17 cellular contexts compared by ENCODE assay signal in genomic region chr2:136297974-136298373, GRCh38.
"Had no signal": no experiment of that assay in that cellular context is flagged by ENCODE, and none has a peak within 500 bp of the region (broad histone marks: within the 10 kb centered on the region; RNA-seq: fewer than 3 reads in every experiment).

No MANE protein-coding gene starts in this region.

- DNase-seq: activated B cell treated with CpG ODN at 0.5 μM for 24 hours; activated CD4-positive, alpha-beta T cell treated with anti-CD3 and anti-CD28 coated beads for 48 hours; activated CD8-positive, alpha-beta memory T cell treated with anti-CD3 and anti-CD28 coated beads, Interleukin-2, amount 50 U/mL, for 48 hours; activated CD8-positive, alpha-beta T cell treated with anti-CD3 and anti-CD28 coated beads, Interleukin-2, amount 10 ng/mL, durations not matched to agents 7 days and 5 days; activated gamma-delta T cell treated with Interleukin-2 at 50 U/mL for 16 hours; activated naive CD8-positive, alpha-beta T cell treated with anti-CD3 and anti-CD28 coated beads for 36 hours; activated T-cell treated with anti-CD3 and anti-CD28 coated beads, Interleukin-2, amount 50 U/mL, for 72 hours; amygdala; body of pancreas; central memory CD4-positive, alpha-beta T cell; colonic mucosa; effector CD4-positive, alpha-beta T cell; esophagus squamous epithelium; left ventricle myocardium superior; mucosa of descending colon; naive thymus-derived CD4-positive, alpha-beta T cell; stimulated activated CD4-positive, alpha-beta T cell treated with anti-CD3 and anti-CD28 coated beads, Interleukin-2, amount 100 ng/mL, for 48 hours had no signal
